Comparison of ENCODE assay signal across 2 cellular contexts in the genomic region with DNA sequence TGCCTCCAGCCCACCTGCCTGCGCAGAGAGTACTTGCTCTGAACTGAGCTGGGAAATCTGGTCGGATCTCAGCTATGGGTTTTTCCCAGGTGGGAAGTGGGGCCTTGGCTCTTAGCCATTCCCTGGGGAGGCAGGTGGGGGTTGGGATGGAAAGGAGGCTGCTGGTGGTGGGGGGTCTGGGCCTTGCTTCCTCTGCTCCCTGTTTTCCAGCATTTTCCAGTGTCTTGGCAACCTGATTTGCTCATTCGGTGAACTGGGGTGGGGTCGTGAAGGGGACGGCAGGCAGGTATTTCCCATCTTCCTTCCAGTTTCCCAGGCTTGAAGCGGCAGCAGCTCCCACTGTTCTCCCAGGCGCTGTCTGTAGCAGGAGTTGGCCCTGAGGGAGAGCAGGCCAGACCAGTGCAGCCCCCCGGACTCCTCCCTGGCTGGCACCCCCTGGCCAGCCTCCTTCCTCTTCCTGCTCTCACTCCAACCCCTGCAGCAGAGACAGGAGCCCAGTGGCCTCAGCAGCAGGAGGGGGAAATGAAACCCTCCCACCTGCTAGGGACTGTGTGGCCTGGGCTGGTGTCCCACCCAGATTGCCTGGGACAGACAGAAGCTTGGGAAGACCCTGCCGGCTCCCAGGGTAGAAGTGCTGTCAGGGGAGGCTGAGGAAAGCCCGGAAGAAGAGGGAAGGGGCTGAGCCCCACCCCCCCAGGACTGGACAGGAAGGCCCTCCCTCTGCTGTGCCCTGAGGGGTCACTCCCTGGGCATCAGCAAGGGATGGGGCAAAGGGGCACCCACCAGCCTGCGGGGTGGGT.
TF ChIP-seq lines count a peak whose summit lies in the region.

No MANE protein-coding gene starts in this region.

TF ChIP-seq in IMR-90, 13 proteins besides CTCF, POLR2A, EP300 and RAD21 (continued from another document):
- no peak for TF ChIP-seq SMC3 (IDR thresholded peaks at IDR 0.05; ENCODE audit: low read depth, low read length)

TF ChIP-seq in neural cell, 6 proteins besides CTCF, POLR2A, EP300 and RAD21 (continued from another document):
- TF ChIP-seq REST (IDR thresholded peaks at IDR 0.05; ENCODE audit: borderline replicate concordance) (no peak), TAF1 (IDR thresholded peaks at IDR 0.05; ENCODE audit: low read depth) (no peak), SMC3 (conservative IDR thresholded peaks at IDR 0.05; ENCODE audit: poor library complexity) (no peak), POLR2AphosphoS5 (IDR thresholded peaks at IDR 0.05) (no peak)
